Comparison of ENCODE assay signal across 20 cellular contexts in genomic region chr12:29414368-29414767, GRCh38.
"Had no signal": no experiment of that assay in that cellular context is flagged by ENCODE, and none has a peak within 500 bp of the region (broad histone marks: within the 10 kb centered on the region; RNA-seq: fewer than 3 reads in every experiment).

No MANE protein-coding gene starts in this region.

- H3K27ac ChIP-seq: ascending aorta, body of pancreas, SK-N-MC had no signal

- H3K36me3 ChIP-seq: ascending aorta had no signal

- DNase-seq: activated CD4-positive, alpha-beta T cell treated with anti-CD3 and anti-CD28 coated beads for 4 hours; activated CD8-positive, alpha-beta memory T cell treated with anti-CD3 and anti-CD28 coated beads, Interleukin-2, amount 10 ng/mL, durations not matched to agents 7 days and 5 days; activated CD8-positive, alpha-beta T cell treated with anti-CD3 and anti-CD28 coated beads, Interleukin-2, amount 10 ng/mL, durations not matched to agents 7 days and 5 days; activated effector memory CD4-positive, alpha-beta T cell treated with Interleukin-2 at 50 U/mL for 16 hours; activated naive CD4-positive, alpha-beta T cell; activated T-cell treated with anti-CD3 and anti-CD28 coated beads, Interleukin-2, amount 50 U/mL, for 24 hours; amniotic stem cell; body of pancreas; KG1; MV-4-11; NCI-H1092 treated with DMSO at 0.1 percent for 48 hours; NCI-H1417 treated with DMSO at 0.1 percent for 48 hours; NCI-H2029 treated with DMSO at 0.1 percent for 48 hours; NCI-H345; NCI-H510A; NCI-H526 treated with DMSO at 0.1 percent for 48 hours; NCI-H82; SW 1271 had no signal

- H3K4me1 ChIP-seq: ascending aorta, body of pancreas had no signal

- H3K4me3 ChIP-seq: ascending aorta, body of pancreas, SK-N-MC had no signal

- H3K27me3 ChIP-seq: ascending aorta, body of pancreas had no signal

- H3K9me3 ChIP-seq: ascending aorta, body of pancreas had no signal
